In the genomic region with DNA sequence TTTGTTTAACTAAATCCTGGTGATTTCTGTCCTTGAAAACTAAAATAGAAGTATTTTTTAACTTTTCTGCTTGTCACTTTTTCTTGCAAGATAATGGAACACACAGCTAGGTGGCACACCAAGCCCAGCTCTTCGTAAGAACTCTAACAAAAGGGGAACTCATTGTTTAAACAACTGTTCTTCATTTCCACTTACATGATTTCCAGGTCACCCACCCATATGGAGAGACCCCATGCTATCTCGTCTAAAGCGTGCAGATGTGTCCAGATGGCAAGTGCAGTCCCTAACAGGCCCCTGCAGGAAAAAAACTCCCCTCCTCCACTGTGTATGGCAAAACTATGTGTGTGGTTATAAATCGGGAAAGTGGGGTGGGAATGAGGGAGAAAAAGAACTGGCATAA, we compare ENCODE assay signal across 1 cellular context.
A peak's percentile ranks its signal among the peaks of the same experiment; 100 is the strongest.
TF ChIP-seq lines count a peak whose summit lies in the region.

No MANE protein-coding gene starts in this region.

TF ChIP-seq in GM12878, 131 proteins besides CTCF, POLR2A, EP300 and RAD21 (continued from another document):
- TF ChIP-seq, protein P1, sequence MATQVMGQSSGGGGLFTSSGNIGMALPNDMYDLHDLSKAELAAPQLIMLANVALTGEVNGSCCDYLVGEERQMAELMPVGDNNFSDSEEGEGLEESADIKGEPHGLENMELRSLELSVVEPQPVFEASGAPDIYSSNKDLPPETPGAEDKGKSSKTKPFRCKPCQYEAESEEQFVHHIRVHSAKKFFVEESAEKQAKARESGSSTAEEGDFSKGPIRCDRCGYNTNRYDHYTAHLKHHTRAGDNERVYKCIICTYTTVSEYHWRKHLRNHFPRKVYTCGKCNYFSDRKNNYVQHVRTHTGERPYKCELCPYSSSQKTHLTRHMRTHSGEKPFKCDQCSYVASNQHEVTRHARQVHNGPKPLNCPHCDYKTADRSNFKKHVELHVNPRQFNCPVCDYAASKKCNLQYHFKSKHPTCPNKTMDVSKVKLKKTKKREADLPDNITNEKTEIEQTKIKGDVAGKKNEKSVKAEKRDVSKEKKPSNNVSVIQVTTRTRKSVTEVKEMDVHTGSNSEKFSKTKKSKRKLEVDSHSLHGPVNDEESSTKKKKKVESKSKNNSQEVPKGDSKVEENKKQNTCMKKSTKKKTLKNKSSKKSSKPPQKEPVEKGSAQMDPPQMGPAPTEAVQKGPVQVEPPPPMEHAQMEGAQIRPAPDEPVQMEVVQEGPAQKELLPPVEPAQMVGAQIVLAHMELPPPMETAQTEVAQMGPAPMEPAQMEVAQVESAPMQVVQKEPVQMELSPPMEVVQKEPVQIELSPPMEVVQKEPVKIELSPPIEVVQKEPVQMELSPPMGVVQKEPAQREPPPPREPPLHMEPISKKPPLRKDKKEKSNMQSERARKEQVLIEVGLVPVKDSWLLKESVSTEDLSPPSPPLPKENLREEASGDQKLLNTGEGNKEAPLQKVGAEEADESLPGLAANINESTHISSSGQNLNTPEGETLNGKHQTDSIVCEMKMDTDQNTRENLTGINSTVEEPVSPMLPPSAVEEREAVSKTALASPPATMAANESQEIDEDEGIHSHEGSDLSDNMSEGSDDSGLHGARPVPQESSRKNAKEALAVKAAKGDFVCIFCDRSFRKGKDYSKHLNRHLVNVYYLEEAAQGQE (IDR thresholded peaks at IDR 0.05; ENCODE audit: low read depth, low read length), result no peak
- no peak for TF ChIP-seq CBX3 (IDR thresholded peaks at IDR 0.05; ENCODE audit: borderline replicate concordance, low read depth)
- 0 out of 2 replicates have a peak, but pooled peaks have one; percentile 30 for TF ChIP-seq NBN (IDR thresholded peaks at IDR 0.05)
- TF ChIP-seq SMAD5 (IDR thresholded peaks at IDR 0.05; ENCODE audit: low read depth), result no peak
- 0 out of 2 replicates have a peak, but pooled peaks have one; percentile 27 for TF ChIP-seq SMARCA5 (IDR thresholded peaks at IDR 0.05)
- TF ChIP-seq SPI1 (IDR thresholded peaks at IDR 0.05; ENCODE audit: borderline replicate concordance, insufficient read depth, low read depth, low read length), result peak; percentile 88
- TF ChIP-seq SIX5 (IDR thresholded peaks at IDR 0.05; ENCODE audit: low read depth, low read length, severe bottlenecking), result no peak
- TF ChIP-seq SMC3 (IDR thresholded peaks at IDR 0.05; ENCODE audit: borderline replicate concordance, low read length), result peak; percentile 67; the same call in 1 of the 2 replicates
